39 cellular contexts compared by ENCODE assay signal in genomic region chr9:89113851-89114250, GRCh38.
"Had no signal": no experiment of that assay in that cellular context is flagged by ENCODE, and none has a peak within 500 bp of the region (broad histone marks: within the 10 kb centered on the region; RNA-seq: fewer than 3 reads in every experiment).

No MANE protein-coding gene starts in this region.

- FAIRE-seq: astrocyte, bronchial epithelial cell had no signal

- H3K36me3 ChIP-seq: adrenal gland, ascending aorta, breast epithelium, cardiac muscle cell had no signal

- H3K4me1 Mint-ChIP-seq: activated naive CD4-positive, alpha-beta T cell treated with anti-CD3 and anti-CD28 coated beads, Interleukin-2, amount 10 ng/mL, durations not matched to agents 7 days and 5 days; activated naive CD4-positive, alpha-beta T cell treated with anti-CD3 and anti-CD28 coated beads, Interleukin-2, amount 50 U/mL, for 24 hours; activated naive CD8-positive, alpha-beta T cell treated with anti-CD3 and anti-CD28 coated beads for 36 hours; activated naive CD8-positive, alpha-beta T cell treated with anti-CD3 and anti-CD28 coated beads, Interleukin-2, amount 10 ng/mL, durations not matched to agents 7 days and 5 days; activated naive CD8-positive, alpha-beta T cell treated with anti-CD3 and anti-CD28 coated beads, Interleukin-2, amount 50 U/mL, for 24 hours; activated T-helper 17 cell treated with anti-CD3 and anti-CD28 coated beads, Interleukin-2, amount 50 U/mL, for 72 hours; brain; central memory CD8-positive, alpha-beta T cell had no signal

- H3K36me3 Mint-ChIP-seq: activated naive CD4-positive, alpha-beta T cell treated with anti-CD3 and anti-CD28 coated beads, Interleukin-2, amount 10 ng/mL, durations not matched to agents 7 days and 5 days; activated naive CD4-positive, alpha-beta T cell treated with anti-CD3 and anti-CD28 coated beads, Interleukin-2, amount 50 U/mL, for 24 hours; activated naive CD8-positive, alpha-beta T cell; activated naive CD8-positive, alpha-beta T cell treated with anti-CD3 and anti-CD28 coated beads for 36 hours; activated naive CD8-positive, alpha-beta T cell treated with anti-CD3 and anti-CD28 coated beads, Interleukin-2, amount 10 ng/mL, durations not matched to agents 7 days and 5 days had no signal

- H3K4me3 ChIP-seq: adrenal gland, ascending aorta, body of pancreas, breast epithelium, cardiac muscle cell had no signal

- H3K27ac Mint-ChIP-seq: activated naive CD4-positive, alpha-beta T cell treated with anti-CD3 and anti-CD28 coated beads for 36 hours; activated naive CD4-positive, alpha-beta T cell treated with anti-CD3 and anti-CD28 coated beads, Interleukin-2, amount 10 ng/mL, durations not matched to agents 7 days and 5 days; activated naive CD4-positive, alpha-beta T cell treated with anti-CD3 and anti-CD28 coated beads, Interleukin-2, amount 50 U/mL, for 24 hours; activated naive CD4-positive, alpha-beta T cell treated with anti-CD3 and anti-CD28 coated beads, Interleukin-2, amount 50 U/mL, for 72 hours; activated naive CD8-positive, alpha-beta T cell; activated naive CD8-positive, alpha-beta T cell treated with anti-CD3 and anti-CD28 coated beads for 36 hours; activated naive CD8-positive, alpha-beta T cell treated with anti-CD3 and anti-CD28 coated beads, Interleukin-2, amount 10 ng/mL, durations not matched to agents 7 days and 5 days; activated naive CD8-positive, alpha-beta T cell treated with anti-CD3 and anti-CD28 coated beads, Interleukin-2, amount 50 U/mL, for 24 hours; activated T-cell treated with anti-CD3 and anti-CD28 coated beads, Interleukin-2, amount 50 U/mL, for 24 hours; activated T-cell treated with anti-CD3 and anti-CD28 coated beads, Interleukin-2, amount 50 U/mL, for 72 hours; activated T-helper 1 cell treated with anti-CD3 and anti-CD28 coated beads, Interleukin-12 subunit alpha, Interleukin-12 subunit beta, Interleukin-2, Interleukin-4 antibody, amounts not matched to agents 30 ng/mL and 10 ng/mL and 1 ng/mL, durations not matched to agents 14 hours and 24 hours and 36 hours; activated T-helper 17 cell treated with anti-CD3 and anti-CD28 coated beads, Interleukin-2, amount 50 U/mL, for 72 hours; activated T-helper 2 cell treated with anti-CD3 and anti-CD28 coated beads, Interferon-gamma antibody, Interleukin-2, Interleukin-4, amounts not matched to agents 10 μg/mL and 5 μg/mL and 100 μg/mL, durations not matched to agents 14 hours and 24 hours and 36 hours; brain had no signal

- ATAC-seq: activated naive CD4-positive, alpha-beta T cell treated with anti-CD3 and anti-CD28 coated beads, Interleukin-2, amount 50 U/mL, for 72 hours; activated naive CD8-positive, alpha-beta T cell treated with anti-CD3 and anti-CD28 coated beads, Interleukin-2, amount 50 U/mL, for 24 hours; activated T-cell treated with anti-CD3 and anti-CD28 coated beads, Interleukin-2, amount 50 U/mL, for 4 hours; activated T-cell treated with anti-CD3 and anti-CD28 coated beads, Interleukin-2, amount 50 U/mL, for 72 hours; activated T-helper 17 cell treated with anti-CD3 and anti-CD28 coated beads, Interleukin-2, amount 50 U/mL, for 72 hours; body of pancreas had no signal

- H3K27me3 Mint-ChIP-seq: activated naive CD4-positive, alpha-beta T cell treated with anti-CD3 and anti-CD28 coated beads, Interleukin-2, amount 10 ng/mL, durations not matched to agents 7 days and 5 days; brain had no signal

- H3K9me3 ChIP-seq: adrenal gland, ascending aorta, body of pancreas had no signal

- H3K27ac ChIP-seq: adrenal gland, ascending aorta, body of pancreas, brain microvascular endothelial cell, breast epithelium, cardiac muscle cell had no signal

- H3K27me3 ChIP-seq: adrenal gland, ascending aorta, body of pancreas, brain microvascular endothelial cell, breast epithelium, cardiac muscle cell had no signal

- H3K9me3 Mint-ChIP-seq: activated naive CD4-positive, alpha-beta T cell treated with anti-CD3 and anti-CD28 coated beads for 36 hours; activated naive CD4-positive, alpha-beta T cell treated with anti-CD3 and anti-CD28 coated beads, Interleukin-2, amount 10 ng/mL, durations not matched to agents 7 days and 5 days; activated naive CD8-positive, alpha-beta T cell treated with anti-CD3 and anti-CD28 coated beads, Interleukin-2, amount 10 ng/mL, durations not matched to agents 7 days and 5 days; activated T-helper 1 cell treated with anti-CD3 and anti-CD28 coated beads, Interleukin-12 subunit alpha, Interleukin-12 subunit beta, Interleukin-2, Interleukin-4 antibody, amounts not matched to agents 30 ng/mL and 10 ng/mL and 1 ng/mL, durations not matched to agents 14 hours and 24 hours and 36 hours; activated T-helper 17 cell treated with anti-CD3 and anti-CD28 coated beads, Interleukin-2, amount 50 U/mL, for 72 hours; activated T-helper 2 cell treated with anti-CD3 and anti-CD28 coated beads, Interferon-gamma antibody, Interleukin-2, Interleukin-4, amounts not matched to agents 10 μg/mL and 5 μg/mL and 100 μg/mL, durations not matched to agents 14 hours and 24 hours and 36 hours; central memory CD8-positive, alpha-beta T cell had no signal

- H3K4me1 ChIP-seq: adrenal gland, ascending aorta, body of pancreas, breast epithelium had no signal

- DNase-seq: activated effector memory CD4-positive, alpha-beta T cell treated with anti-CD3 and anti-CD28 coated beads, Interleukin-2, amount 50 U/mL, for 16 hours; activated effector memory CD4-positive, alpha-beta T cell treated with Interleukin-2 at 50 U/mL for 16 hours; activated gamma-delta T cell; activated gamma-delta T cell treated with Interleukin-2 at 50 U/mL for 16 hours; activated naive CD4-positive, alpha-beta T cell; activated naive CD4-positive, alpha-beta T cell treated with anti-CD3 and anti-CD28 coated beads for 36 hours; activated naive CD4-positive, alpha-beta T cell treated with anti-CD3 and anti-CD28 coated beads, Interleukin-2, amount 10 ng/mL, durations not matched to agents 7 days and 5 days; activated naive CD4-positive, alpha-beta T cell treated with anti-CD3 and anti-CD28 coated beads, Interleukin-2, amount 50 U/mL, for 16 hours; activated naive CD4-positive, alpha-beta T cell treated with Interleukin-2 at 50 U/mL for 16 hours; activated naive CD8-positive, alpha-beta T cell treated with anti-CD3 and anti-CD28 coated beads for 36 hours; activated naive CD8-positive, alpha-beta T cell treated with anti-CD3 and anti-CD28 coated beads, Interleukin-2, amount 10 ng/mL, durations not matched to agents 7 days and 5 days; activated naive CD8-positive, alpha-beta T cell treated with anti-CD3 and anti-CD28 coated beads, Interleukin-2, amount 50 U/mL, for 24 hours; activated T-cell treated with anti-CD3 and anti-CD28 coated beads, Interleukin-2, amount 50 U/mL, for 24 hours; activated T-cell treated with anti-CD3 and anti-CD28 coated beads, Interleukin-2, amount 50 U/mL, for 4 hours; activated T-cell treated with anti-CD3 and anti-CD28 coated beads, Interleukin-2, amount 50 U/mL, for 48 hours; activated T-cell treated with anti-CD3 and anti-CD28 coated beads, Interleukin-2, amount 50 U/mL, for 72 hours; adrenal gland; amniotic stem cell; amygdala; anterior cingulate cortex; aorta; body of pancreas; brain microvascular endothelial cell; caudate nucleus; central memory CD4-positive, alpha-beta T cell; cerebellar nuclear complex had no signal

- H3K4me3 Mint-ChIP-seq: activated naive CD4-positive, alpha-beta T cell treated with anti-CD3 and anti-CD28 coated beads for 36 hours; activated naive CD4-positive, alpha-beta T cell treated with anti-CD3 and anti-CD28 coated beads, Interleukin-2, amount 10 ng/mL, durations not matched to agents 7 days and 5 days; activated naive CD4-positive, alpha-beta T cell treated with anti-CD3 and anti-CD28 coated beads, Interleukin-2, amount 50 U/mL, for 24 hours; activated naive CD8-positive, alpha-beta T cell; activated naive CD8-positive, alpha-beta T cell treated with anti-CD3 and anti-CD28 coated beads for 36 hours; activated naive CD8-positive, alpha-beta T cell treated with anti-CD3 and anti-CD28 coated beads, Interleukin-2, amount 10 ng/mL, durations not matched to agents 7 days and 5 days; activated naive CD8-positive, alpha-beta T cell treated with anti-CD3 and anti-CD28 coated beads, Interleukin-2, amount 50 U/mL, for 24 hours; activated T-cell treated with anti-CD3 and anti-CD28 coated beads, Interleukin-2, amount 50 U/mL, for 24 hours; activated T-cell treated with anti-CD3 and anti-CD28 coated beads, Interleukin-2, amount 50 U/mL, for 4 hours; activated T-cell treated with anti-CD3 and anti-CD28 coated beads, Interleukin-2, amount 50 U/mL, for 72 hours; activated T-helper 1 cell treated with anti-CD3 and anti-CD28 coated beads, Interleukin-12 subunit alpha, Interleukin-12 subunit beta, Interleukin-2, Interleukin-4 antibody, amounts not matched to agents 30 ng/mL and 10 ng/mL and 1 ng/mL, durations not matched to agents 14 hours and 24 hours and 36 hours; activated T-helper 17 cell treated with anti-CD3 and anti-CD28 coated beads, Interleukin-2, amount 50 U/mL, for 72 hours; brain; central memory CD8-positive, alpha-beta T cell had no signal
